Comparison of ENCODE assay signal across 8 cellular contexts in the genomic region with DNA sequence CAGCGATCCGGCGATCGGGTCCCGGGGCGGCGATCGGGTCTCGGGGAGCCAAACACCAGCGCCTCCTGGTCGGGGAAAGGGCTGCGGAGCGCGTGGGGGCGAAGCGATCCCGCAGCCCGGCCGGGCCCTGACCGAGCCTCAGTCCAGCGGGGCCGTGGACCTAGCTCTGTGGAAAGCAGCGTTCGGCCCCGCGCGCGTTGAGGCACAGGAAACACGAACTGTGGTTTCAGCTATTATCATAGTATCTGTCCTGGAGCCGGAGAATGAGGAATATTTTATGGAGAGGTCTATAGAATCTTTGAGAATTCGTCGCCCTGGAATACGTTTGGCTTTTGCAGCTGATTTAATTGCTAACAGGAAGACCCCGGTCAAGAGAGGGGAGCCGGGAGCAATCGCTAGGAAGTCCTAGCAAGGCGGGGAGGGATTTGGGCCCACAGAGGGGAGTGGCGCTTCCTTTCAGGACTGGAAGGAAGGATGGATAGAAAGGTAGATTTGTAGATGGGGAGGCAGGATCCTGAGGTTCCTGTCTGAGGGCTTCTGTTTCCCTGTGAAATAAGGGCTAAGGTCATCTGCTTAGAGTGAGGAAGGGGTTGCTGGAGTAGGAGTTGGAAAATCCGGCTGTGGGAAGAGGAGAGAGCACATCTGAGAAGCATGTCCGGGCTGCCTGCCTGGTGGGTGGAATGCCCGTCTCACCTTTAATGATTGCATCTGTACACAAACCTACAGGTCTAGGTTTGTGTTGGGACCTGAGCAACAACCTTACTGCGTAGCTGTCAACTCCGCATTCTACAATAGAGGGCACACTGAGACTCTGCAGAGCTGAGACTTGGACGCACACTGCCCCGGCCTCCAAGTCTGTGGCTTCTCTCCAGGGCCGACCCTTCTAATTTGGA. TPM values are rescaled to one million over a fixed set of nuclear protein-coding genes. Genes with fewer than 3 reads are reported as not detected.
DNase-seq lines count a peak whose midpoint lies in the region; TF ChIP-seq lines count a peak whose summit lies in the region.

No MANE protein-coding gene starts in this region.

- peaks cover 14% of the 10 kb centered on the region for H3K4me1 ChIP-seq in neuron (ENCODE audit: insufficient read depth, low read length)

- peaks cover 22% of the 10 kb centered on the region for H3K36me3 ChIP-seq in neuron (ENCODE audit: insufficient read depth, low read length)

- no peaks in the 10 kb centered on the region for H3K9me3 ChIP-seq in neuron (ENCODE audit: low read length)

- H3K4me3 ChIP-seq in HL-60 (replicated peaks; ENCODE audit: insufficient read depth, low read length) (peak overlapping the region; percentile 83), fibroblast of the aortic adventitia (ENCODE audit: low read depth, low read length) (peak overlapping the region; percentile 79), neuron (ENCODE audit: low read length) (peak overlapping the region; percentile 85)

- H3K27ac ChIP-seq in HL-60 (replicated peaks) (peak overlapping the region; percentile 67), VCaP (peak overlapping the region; percentile 72)

- peak; percentile 9 for DNase-seq in activated naive CD4-positive, alpha-beta T cell treated with Interleukin-2 at 50 U/mL for 16 hours
- DNase-seq in activated naive CD4-positive, alpha-beta T cell treated with anti-CD3 and anti-CD28 coated beads, Interleukin-2, amount 50 U/mL, for 16 hours: no peak
- DNase-seq in HL-60 (ENCODE audit: low read depth in 1 of 2, low spot score in 1 of 2) (peak in 1 of 2 experiments; percentile 26), fibroblast of the aortic adventitia (ENCODE audit: low read depth) (peak; percentile 16), ecto neural progenitor cell (ENCODE audit: low spot score) (no peak), occipital lobe (lab: John Stamatoyannopoulos, UW) (no peak)

- TF ChIP-seq CTCF in HL-60 (IDR thresholded peaks at IDR 0.05; ENCODE audit: insufficient read depth, low read length) (peak; percentile 7), VCaP (conservative IDR thresholded peaks at IDR 0.05) (peak; percentile 47), fibroblast of the aortic adventitia (IDR thresholded peaks at IDR 0.05; ENCODE audit: insufficient read depth, low read length) (no peak)

- H3K27me3 ChIP-seq in HL-60 (ENCODE audit: insufficient read depth, poor library complexity, severe bottlenecking): no peaks in the 10 kb centered on the region
- H3K27me3 ChIP-seq in neuron (ENCODE audit: insufficient read depth, low read length): no peaks in the 10 kb centered on the region

- H2AFZ ChIP-seq in neuron (ENCODE audit: low read depth, low read length): peak overlapping the region; percentile 85

RNA-seq across cellular contexts. Expression of a gene that starts 0.8 kb away (rescaled TPM):
- 2.2 and 21.1 TPM in 2 replicates for total RNA-seq in fibroblast of the aortic adventitia (ENCODE audit: low replicate concordance)
- total RNA-seq in occipital lobe: 10.8 TPM

RNA-seq across cellular contexts. Expression of a gene that starts 29.9 kb away (rescaled TPM):
- total RNA-seq in fibroblast of the aortic adventitia (ENCODE audit: low replicate concordance): 1.9 and 11.7 TPM in 2 replicates
- total RNA-seq in occipital lobe: 8.4 TPM

RNA-seq across cellular contexts. Expression of a gene that starts 41.1 kb away (rescaled TPM):
- 0.45 and 2.8 TPM in 2 replicates for total RNA-seq in fibroblast of the aortic adventitia (ENCODE audit: low replicate concordance)
- 5.8 TPM for total RNA-seq in occipital lobe

RNA-seq across cellular contexts. Expression of a gene that starts 44.9 kb away (rescaled TPM):
- total RNA-seq in fibroblast of the aortic adventitia (ENCODE audit: low replicate concordance) (11.9 and 16.1 TPM in 2 replicates), occipital lobe (22.3 TPM)

Comparison
In these comparisons a context has a peak if more than half of its experiments do, and no peak if none do; other contexts are left out.
1. DNase-seq: peak in activated naive CD4-positive, alpha-beta T cell treated with Interleukin-2 at 50 U/mL for 16 hours (single experiment) and fibroblast of the aortic adventitia (single experiment); none in activated naive CD4-positive, alpha-beta T cell treated with anti-CD3 and anti-CD28 coated beads, Interleukin-2, amount 50 U/mL, for 16 hours (single experiment), ecto neural progenitor cell (single experiment) and occipital lobe (single experiment).
2. Peak in every context shown above with its lines, with median percentiles within 50 percentile points of each other: H3K4me3 ChIP-seq.